Comparison of ENCODE assay signal across 9 cellular contexts in genomic region chr4:7206385-7206784, GRCh38. TPM values are rescaled to one million over a fixed set of nuclear protein-coding genes. Genes with fewer than 3 reads are reported as not detected.
DNase-seq lines count a peak whose midpoint lies in the region; ATAC-seq, FAIRE-seq and TF ChIP-seq lines count a peak whose summit lies in the region.
"Had no signal": no experiment of that assay in that cellular context is flagged by ENCODE, and none has a peak within 500 bp of the region (broad histone marks: within the 10 kb centered on the region; RNA-seq: fewer than 3 reads in every experiment).

No MANE protein-coding gene starts in this region.

- no peak for TF ChIP-seq CTCF in chondrocyte (IDR thresholded peaks at IDR 0.05)

- no peak for FAIRE-seq in urothelium cell line (lab: Jason Lieb, UNC)
- FAIRE-seq: islet of Langerhans had no signal

- H3K9me3 Mint-ChIP-seq in chondrocyte (ENCODE audit: low read depth), result no peaks in the 10 kb centered on the region

- no peaks in the 10 kb centered on the region for H3K36me3 Mint-ChIP-seq in chondrocyte (ENCODE audit: low read depth)

- peaks cover 77% of the 10 kb centered on the region for H3K4me1 Mint-ChIP-seq in chondrocyte (ENCODE audit: low read depth)

- H3K4me3 Mint-ChIP-seq in chondrocyte (ENCODE audit: unreplicated experiment), result no peak overlapping the region

- DNase-seq in NCI-H226 (peak; percentile 40), chondrocyte (ENCODE audit: low spot score) (peak; percentile 59), lung microvascular endothelial cell (ENCODE audit: low read depth in 2 of 2) (peak; percentile 23 to 52), urothelium cell line (ENCODE audit: low spot score) (peak; percentile 58), NCI-H187 treated with DMSO at 0.1 percent for 48 hours (lab: John Stamatoyannopoulos, UW) (no peak)
- DNase-seq: activated gamma-delta T cell treated with Interleukin-2 at 50 U/mL for 16 hours had no signal

- H3K27me3 Mint-ChIP-seq in chondrocyte (ENCODE audit: low read depth), result no peaks in the 10 kb centered on the region

- ATAC-seq in GM21515 (IDR thresholded peaks at IDR 0.05; ENCODE audit: unreplicated experiment) (no peak), HG02970 (IDR thresholded peaks at IDR 0.05; ENCODE audit: low FRiP score, unreplicated experiment) (no peak)

- peak overlapping the region; percentile 96 for H3K27ac Mint-ChIP-seq in chondrocyte (ENCODE audit: unreplicated experiment)

RNA-seq across cellular contexts. Expression of gene SORCS2, which starts 14.0 kb away (rescaled TPM):
- total RNA-seq in chondrocyte (9.4 to 21.7 TPM (median 10.9 TPM) in 3 replicates), lung microvascular endothelial cell (under 0.01 TPM in 2 replicates)

Comparison
In these comparisons a context has a peak if more than half of its experiments do, and no peak if none do; other contexts are left out.
1. RNA of gene SORCS2, which starts 14.0 kb away (total RNA-seq): 9.4 to 21.7 TPM in chondrocyte; under 0.01 TPM in lung microvascular endothelial cell; every median in the first group is over 10 times any median in the second.